ENCODE assay signal across 1 cellular context in genomic region chr1:94539496-94539895, GRCh38.
TF ChIP-seq lines count a peak whose summit lies in the region.

No MANE protein-coding gene starts in this region.

TF ChIP-seq in WTC11, 78 proteins besides CTCF, POLR2A, EP300 and RAD21 (continued from another document):
- no peak for TF ChIP-seq PREB (CRISPR knock-in tag; IDR thresholded peaks at IDR 0.05; ENCODE audit: borderline replicate concordance)
- TF ChIP-seq E2F5 (CRISPR knock-in tag; IDR thresholded peaks at IDR 0.05): no peak
- no peak for TF ChIP-seq USF1 (CRISPR knock-in tag; IDR thresholded peaks at IDR 0.05)
- TF ChIP-seq NFYB (CRISPR knock-in tag; conservative IDR thresholded peaks at IDR 0.05; ENCODE audit: low read depth): no peak
- TF ChIP-seq KAT7 (CRISPR knock-in tag; IDR thresholded peaks at IDR 0.05; ENCODE audit: borderline replicate concordance): no peak
- TF ChIP-seq GTF2I (CRISPR knock-in tag; conservative IDR thresholded peaks at IDR 0.05): no peak
- TF ChIP-seq USF2 (CRISPR knock-in tag; IDR thresholded peaks at IDR 0.05): no peak
- TF ChIP-seq SMAD4 (CRISPR knock-in tag; IDR thresholded peaks at IDR 0.05): no peak
